In genomic region chr14:51337520-51337919, GRCh38 we compare ENCODE assay signal across 25 cellular contexts.
A peak's percentile ranks its signal among the peaks of the same experiment; 100 is the strongest.
DNase-seq lines count a peak whose midpoint lies in the region; ATAC-seq and TF ChIP-seq lines count a peak whose summit lies in the region.
"Had no signal": no experiment of that assay in that cellular context is flagged by ENCODE, and none has a peak within 500 bp of the region (broad histone marks: within the 10 kb centered on the region; RNA-seq: fewer than 3 reads in every experiment).

No MANE protein-coding gene starts in this region.

- in situ Hi-C loops in KBM-7 (cut with MboI; ENCODE audit: low pct_unique_long_range_greater_than_20kb, low sequenced_read_pairs), result no loop called here

- ATAC-seq in HG03354 (IDR thresholded peaks at IDR 0.05; ENCODE audit: poor library complexity, severe bottlenecking, unreplicated experiment), result no peak
- ATAC-seq: activated CD4-positive, alpha-beta T cell treated with anti-CD3 and anti-CD28 coated beads for 36 hours; K562; natural killer cell had no signal

- intact Hi-C loops in esophagus muscularis mucosa (cut with DNase I), result no loop called here

- no peaks in the 10 kb centered on the region for H3K36me3 ChIP-seq in BE2C
- no peaks in the 10 kb centered on the region for H3K36me3 ChIP-seq in esophagus muscularis mucosa
- H3K36me3 ChIP-seq: stomach, tibial nerve had no signal

- TF ChIP-seq EP300 in esophagus muscularis mucosa (IDR thresholded peaks at IDR 0.05), result no peak

- H3K9me3 ChIP-seq in BE2C (no peaks in the 10 kb centered on the region), esophagus muscularis mucosa (no peaks in the 10 kb centered on the region)
- H3K9me3 ChIP-seq: stomach, tibial nerve had no signal

- no peak overlapping the region for H3K27ac ChIP-seq in esophagus muscularis mucosa (replicated peaks in 1 of 4)
- H3K27ac ChIP-seq: SK-N-MC, tibial nerve had no signal

- no peak overlapping the region for H3K4me3 ChIP-seq in BE2C (ENCODE audit: low read depth, low read length)
- no peak overlapping the region for H3K4me3 ChIP-seq in esophagus muscularis mucosa
- H3K4me3 ChIP-seq: K562, SK-N-MC, stomach, tibial nerve had no signal

- WGBS in esophagus muscularis mucosa, result 100% methylated on average over 2 of the region's 4 CpGs

- TF ChIP-seq POLR2A in esophagus muscularis mucosa (IDR thresholded peaks at IDR 0.05; ENCODE audit: low read depth), result no peak

- no peaks in the 10 kb centered on the region for H3K27me3 ChIP-seq in BE2C
- no peaks in the 10 kb centered on the region for H3K27me3 ChIP-seq in esophagus muscularis mucosa
- H3K27me3 ChIP-seq: stomach, tibial nerve had no signal

- peaks cover 2% of the 10 kb centered on the region; the same call in 1 of the 2 replicates for H3K4me1 ChIP-seq in BE2C
- peaks cover 19 to 44% (median 40%) of the 10 kb centered on the region in 4 donors for H3K4me1 ChIP-seq in esophagus muscularis mucosa

- DNase-seq in BE2C (peak; percentile 14), KBM-7 (peak; percentile 4), RPMI8226 (peak; percentile 59), esophagus muscularis mucosa (ENCODE audit: extremely low spot score) (peak; percentile 91), NCI-H2107 (lab: John Stamatoyannopoulos, UW) (no peak)
- DNase-seq in activated CD4-positive, alpha-beta T cell treated with anti-CD3 and anti-CD28 coated beads for 48 hours, result no peak
- no peak for DNase-seq in activated CD4-positive, alpha-beta T cell treated with anti-CD3 and anti-CD28 coated beads for 4 hours
- DNase-seq: activated CD4-positive, alpha-beta T cell treated with anti-CD3 and anti-CD28 coated beads for 36 hours; activated gamma-delta T cell treated with Interleukin-2 at 50 U/mL for 16 hours; activated T-cell treated with anti-CD3 and anti-CD28 coated beads, Interleukin-2, amount 50 U/mL, for 24 hours; CD8-positive, alpha-beta memory T cell; cerebellar nuclear complex; DMS153; glutamatergic neuron; H9; kidney; natural killer cell; NCI-H1436; NCI-H524 treated with DMSO at 0.1 percent for 48 hours; small intestine; stomach had no signal

- TF ChIP-seq CTCF in BE2C (IDR thresholded peaks at IDR 0.05; ENCODE audit: low read depth, low read length), result no peak
- no peak for TF ChIP-seq CTCF in esophagus muscularis mucosa (IDR thresholded peaks at IDR 0.05)

Comparison
In these comparisons a context has a peak if more than half of its experiments do, and no peak if none do; other contexts are left out.
1. DNase-seq: peak in BE2C (single experiment), KBM-7 (single experiment), RPMI8226 (single experiment) and esophagus muscularis mucosa (single experiment); none in NCI-H2107 (single experiment), activated CD4-positive, alpha-beta T cell treated with anti-CD3 and anti-CD28 coated beads for 48 hours (single experiment) and activated CD4-positive, alpha-beta T cell treated with anti-CD3 and anti-CD28 coated beads for 4 hours (0 of 2).